8 cellular contexts compared by ENCODE assay signal in the genomic region with DNA sequence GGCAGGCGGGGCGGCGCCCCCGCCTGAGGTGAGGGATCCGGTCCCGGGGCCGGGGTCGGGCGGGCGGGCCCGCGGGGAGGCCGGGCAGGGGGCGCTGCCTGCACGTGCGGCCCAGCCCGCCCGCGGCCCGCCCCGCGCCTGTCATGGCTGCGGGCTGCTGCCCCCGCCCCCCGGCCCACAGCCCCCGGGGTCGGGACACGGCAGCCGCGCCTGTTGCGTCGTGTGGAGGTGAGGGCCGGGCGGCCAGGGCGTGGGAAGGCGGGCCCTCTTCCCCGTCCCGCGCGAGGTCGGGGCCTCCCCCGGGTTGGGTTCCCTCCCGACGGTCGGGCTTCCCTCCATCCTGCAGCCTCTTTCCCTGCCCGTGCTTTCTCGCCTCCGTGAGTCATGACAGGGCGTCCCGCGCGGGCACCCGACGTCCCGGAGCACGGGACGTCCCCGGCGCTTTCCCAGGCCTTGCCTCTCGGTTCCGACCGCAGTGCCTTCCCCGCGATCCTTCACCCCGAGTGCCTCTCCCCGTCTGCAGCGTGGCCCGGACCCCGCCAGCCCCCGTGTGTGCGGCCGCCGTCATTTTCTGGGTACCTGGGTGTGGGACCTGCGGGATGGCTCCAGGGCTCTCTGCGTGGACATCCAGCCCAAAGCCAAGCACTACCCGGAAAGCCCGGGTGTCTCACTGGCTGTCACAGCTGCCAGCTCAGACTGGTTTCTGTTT.
DNase-seq lines count a peak whose midpoint lies in the region; ATAC-seq and TF ChIP-seq lines count a peak whose summit lies in the region.

No MANE protein-coding gene starts in this region.

- peaks cover 22 to 54% (median 34%) of the 10 kb centered on the region in 3 donors for H3K4me1 Mint-ChIP-seq in IgD-negative memory B cell

- TF ChIP-seq CTCF in AG04449 (IDR thresholded peaks at IDR 0.05; ENCODE audit: insufficient read depth, low read length, missing control alignments) (no peak), choroid plexus epithelial cell (conservative IDR thresholded peaks at IDR 0.05; ENCODE audit: low read depth, low read length) (no peak)

- CTCF ChIA-PET in AG04449 (lab: Yijun Ruan, JAX), result interaction anchor here (1.5 kb wide), 1 partner anchor 152 kb away, joined by 3 read pairs; no protein-coding TSS in a partner anchor

- peak overlapping the region; percentile 80 for H3K4me3 ChIP-seq in AG04449 (ENCODE audit: low read depth, low read length)
- H3K4me3 ChIP-seq in choroid plexus epithelial cell (ENCODE audit: low read depth, low read length), result peak overlapping the region; percentile 83

- peaks cover 1% of the 10 kb centered on the region for H3K36me3 Mint-ChIP-seq in IgD-negative memory B cell

- peak; percentile 21 for ATAC-seq in GM19023 (IDR thresholded peaks at IDR 0.05; ENCODE audit: unreplicated experiment)
- ATAC-seq in HG02870 (IDR thresholded peaks at IDR 0.05; ENCODE audit: unreplicated experiment), result no peak

- POLR2A ChIA-PET in AG04449 (lab: Yijun Ruan, JAX), result no interaction called here

- H3K27me3 Mint-ChIP-seq in IgD-negative memory B cell, result no peaks in the 10 kb centered on the region

- H3K9me3 Mint-ChIP-seq in IgD-negative memory B cell, result no peaks in the 10 kb centered on the region

- H3K4me3 Mint-ChIP-seq in IgD-negative memory B cell, result peak overlapping the region; percentile 90 to 92 (median 90)

- peak overlapping the region in 2 of 3 donors; percentile 90 to 92 for H3K27ac Mint-ChIP-seq in IgD-negative memory B cell

- no peak for DNase-seq in AG04449 (ENCODE audit: low read depth, low spot score)
- peak; percentile 77 for DNase-seq in activated CD4-positive, alpha-beta T cell treated with anti-CD3 and anti-CD28 coated beads for 48 hours
- peak; percentile 40 for DNase-seq in choroid plexus epithelial cell (ENCODE audit: low read depth)
- DNase-seq in left kidney (ENCODE audit: low read depth, low spot score), result peak; percentile 72
- peak; percentile 65 for DNase-seq in stimulated activated CD4-positive, alpha-beta T cell treated with anti-CD3 and anti-CD28 coated beads, Interleukin-1b, Interleukin-23, amount 100 ng/mL, for 48 hours
